ENCODE assay signal across 24 cellular contexts in the genomic region with DNA sequence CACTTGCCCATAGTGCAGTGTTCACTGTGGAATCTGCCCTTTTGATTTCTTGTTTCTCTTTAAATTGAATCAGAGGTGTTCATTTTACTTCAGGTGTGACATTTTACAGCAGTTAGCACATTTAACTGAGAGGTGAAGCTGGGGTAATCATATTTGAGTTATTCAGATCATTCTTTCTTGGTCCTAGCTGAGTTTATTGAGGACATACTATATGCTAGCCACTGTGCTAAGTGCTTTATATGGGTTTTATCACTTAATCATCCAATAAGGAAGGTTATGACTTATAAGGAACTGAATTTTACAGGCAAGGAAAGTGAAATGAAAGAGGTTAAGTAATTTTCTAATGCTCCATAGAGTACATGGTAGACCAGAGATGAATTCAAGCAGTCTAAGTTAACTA.
"Had no signal": no experiment of that assay in that cellular context is flagged by ENCODE, and none has a peak within 500 bp of the region (broad histone marks: within the 10 kb centered on the region; RNA-seq: fewer than 3 reads in every experiment).

No MANE protein-coding gene starts in this region.

- H3K36me3 ChIP-seq: colonic mucosa, esophagus muscularis mucosa, esophagus squamous epithelium, gastrocnemius medialis, gastroesophageal sphincter, heart left ventricle, heart right ventricle had no signal

- DNase-seq: colonic mucosa; cortex of kidney; dermis blood vessel endothelial cell; dorsolateral prefrontal cortex; effector CD4-positive, alpha-beta T cell; effector CD8-positive, alpha-beta T cell; effector memory CD4-positive, alpha-beta T cell; effector memory CD8-positive, alpha-beta T cell; endodermal cell; erythroblast; esophagus squamous epithelium; foreskin fibroblast; foreskin keratinocyte; foreskin melanocyte; gastrocnemius medialis; glutamatergic neuron; head of caudate nucleus; heart left ventricle; heart right ventricle had no signal

- H3K4me1 ChIP-seq: colonic mucosa, esophagus squamous epithelium, foreskin keratinocyte, gastrocnemius medialis, gastroesophageal sphincter, heart right ventricle had no signal

- H3K4me3 ChIP-seq: colonic mucosa, coronary artery, dorsolateral prefrontal cortex, esophagus muscularis mucosa, esophagus squamous epithelium, gastrocnemius medialis, gastroesophageal sphincter, heart left ventricle, heart right ventricle had no signal

- ATAC-seq: effector memory CD8-positive, alpha-beta T cell; esophagus mucosa; foreskin keratinocyte; gastrocnemius medialis; gastroesophageal sphincter; heart left ventricle; heart right ventricle had no signal

- H3K9me3 ChIP-seq: colonic mucosa, esophagus muscularis mucosa, esophagus squamous epithelium, gastrocnemius medialis, gastroesophageal sphincter, heart left ventricle, heart right ventricle had no signal

- H3K27me3 ChIP-seq: colonic mucosa, dorsolateral prefrontal cortex, esophagus muscularis mucosa, esophagus squamous epithelium, foreskin keratinocyte, gastrocnemius medialis, gastroesophageal sphincter, heart left ventricle, heart right ventricle had no signal

- H3K27ac ChIP-seq: colonic mucosa, coronary artery, dorsolateral prefrontal cortex, epithelial cell of prostate, esophagus muscularis mucosa, esophagus squamous epithelium, foreskin keratinocyte, gastrocnemius medialis, gastroesophageal sphincter, heart left ventricle, heart right ventricle had no signal
